18 cellular contexts compared by ENCODE assay signal in genomic region chr6:116073765-116074450, GRCh38. TPM values are rescaled to one million over a fixed set of nuclear protein-coding genes. Genes with fewer than 3 reads are reported as not detected.
DNase-seq lines count a peak whose midpoint lies in the region; ATAC-seq and TF ChIP-seq lines count a peak whose summit lies in the region.
"Had no signal": no experiment of that assay in that cellular context is flagged by ENCODE, and none has a peak within 500 bp of the region (broad histone marks: within the 10 kb centered on the region; RNA-seq: fewer than 3 reads in every experiment).

No MANE protein-coding gene starts in this region.

- peaks cover 54% of the 10 kb centered on the region for H3K4me1 Mint-ChIP-seq in HFFc6 (ENCODE audit: low read depth)
- no peaks in the 10 kb centered on the region for H3K4me1 Mint-ChIP-seq in activated T-helper 17 cell treated with anti-CD3 and anti-CD28 coated beads, Interleukin-2, amount 50 U/mL, for 72 hours
- H3K4me1 Mint-ChIP-seq: naive B cell had no signal

- no peak for TF ChIP-seq EP300 in upper lobe of left lung (IDR thresholded peaks at IDR 0.05)

- H3K27me3 Mint-ChIP-seq in HFFc6 (ENCODE audit: insufficient read depth): no peaks in the 10 kb centered on the region; the same call in 1 of the 2 replicates
- H3K27me3 Mint-ChIP-seq in activated T-helper 17 cell treated with anti-CD3 and anti-CD28 coated beads, Interleukin-2, amount 50 U/mL, for 72 hours: peaks cover 9% of the 10 kb centered on the region

- TF ChIP-seq POLR2A in upper lobe of left lung (IDR thresholded peaks at IDR 0.05): no peak

- H3K36me3 ChIP-seq in upper lobe of left lung: no peaks in the 10 kb centered on the region
- no peaks in the 10 kb centered on the region for H3K36me3 ChIP-seq in effector memory CD4-positive, alpha-beta T cell (ENCODE audit: control insufficient read depth, insufficient read depth, low read length)
- H3K36me3 ChIP-seq: BLaER1, sigmoid colon, tibial artery had no signal

- peak overlapping the region; percentile 47; the same call in 1 of the 2 replicates for H3K4me3 Mint-ChIP-seq in HFFc6
- no peak overlapping the region for H3K4me3 Mint-ChIP-seq in activated T-helper 17 cell treated with anti-CD3 and anti-CD28 coated beads, Interleukin-2, amount 50 U/mL, for 72 hours
- H3K4me3 Mint-ChIP-seq: naive B cell had no signal

- DNase-seq in AG08396 (ENCODE audit: low spot score) (peak; percentile 34), HFFc6 (peak; percentile 63), glomerular visceral epithelial cell (ENCODE audit: extremely low spot score) (peak; percentile 32), upper lobe of left lung (no peak), T-helper 1 cell (no peak)
- DNase-seq in effector memory CD4-positive, alpha-beta T cell: no peak
- DNase-seq: activated CD8-positive, alpha-beta memory T cell treated with anti-CD3 and anti-CD28 coated beads, Interleukin-2, amount 50 U/mL, for 48 hours; amygdala; KBM-7; naive B cell; NCI-H2081 treated with DMSO at 0.1 percent for 48 hours; SHP77 treated with DMSO at 0.1 percent for 48 hours; sigmoid colon; tibial artery had no signal

- H3K27me3 ChIP-seq in upper lobe of left lung: no peaks in the 10 kb centered on the region
- no peaks in the 10 kb centered on the region for H3K27me3 ChIP-seq in effector memory CD4-positive, alpha-beta T cell (replicated peaks; ENCODE audit: control insufficient read depth, insufficient read depth, low read length, poor library complexity, severe bottlenecking)
- H3K27me3 ChIP-seq: BLaER1, sigmoid colon, tibial artery had no signal

- TF ChIP-seq CTCF in HFFc6 (IDR thresholded peaks at IDR 0.05): no peak
- no peak for TF ChIP-seq CTCF in upper lobe of left lung (IDR thresholded peaks at IDR 0.05)

- H3K27ac ChIP-seq in upper lobe of left lung: no peak overlapping the region
- H3K27ac ChIP-seq in effector memory CD4-positive, alpha-beta T cell (ENCODE audit: insufficient read depth, low read length, poor library complexity, severe bottlenecking): no peak overlapping the region
- H3K27ac ChIP-seq: BLaER1, sigmoid colon, VCaP had no signal

- H3K9me3 ChIP-seq in upper lobe of left lung: no peaks in the 10 kb centered on the region
- no peaks in the 10 kb centered on the region for H3K9me3 ChIP-seq in effector memory CD4-positive, alpha-beta T cell (ENCODE audit: control insufficient read depth, low read length)
- H3K9me3 ChIP-seq: BLaER1, sigmoid colon, tibial artery had no signal

- H3K36me3 Mint-ChIP-seq in HFFc6 (ENCODE audit: low read depth): no peaks in the 10 kb centered on the region
- no peaks in the 10 kb centered on the region for H3K36me3 Mint-ChIP-seq in activated T-helper 17 cell treated with anti-CD3 and anti-CD28 coated beads, Interleukin-2, amount 50 U/mL, for 72 hours (ENCODE audit: low read depth)
- H3K36me3 Mint-ChIP-seq: naive B cell had no signal

- ATAC-seq in activated T-helper 17 cell treated with anti-CD3 and anti-CD28 coated beads, Interleukin-2, amount 50 U/mL, for 72 hours (replicated peaks): peak; percentile 46
- ATAC-seq in upper lobe of left lung (ENCODE audit: low FRiP score in 2 of 2): no peak
- ATAC-seq in HG03442 (IDR thresholded peaks at IDR 0.05; ENCODE audit: unreplicated experiment): no peak

- H3K4me1 ChIP-seq in upper lobe of left lung: no peaks in the 10 kb centered on the region
- H3K4me1 ChIP-seq in effector memory CD4-positive, alpha-beta T cell (ENCODE audit: control insufficient read depth, insufficient read depth, low read length, poor library complexity, severe bottlenecking): no peaks in the 10 kb centered on the region
- H3K4me1 ChIP-seq: BLaER1, sigmoid colon had no signal

- H3K27ac Mint-ChIP-seq in HFFc6: peak overlapping the region; percentile 70
- H3K27ac Mint-ChIP-seq in activated T-helper 17 cell treated with anti-CD3 and anti-CD28 coated beads, Interleukin-2, amount 50 U/mL, for 72 hours: no peak overlapping the region
- H3K27ac Mint-ChIP-seq: naive B cell had no signal

- WGBS in upper lobe of left lung, 2 donors: 87 to 89% methylated on average over 2 of the region's 2 CpGs

- no peaks in the 10 kb centered on the region for H3K9me3 Mint-ChIP-seq in HFFc6
- no peaks in the 10 kb centered on the region for H3K9me3 Mint-ChIP-seq in activated T-helper 17 cell treated with anti-CD3 and anti-CD28 coated beads, Interleukin-2, amount 50 U/mL, for 72 hours
- H3K9me3 Mint-ChIP-seq: naive B cell had no signal

- H3K4me3 ChIP-seq in upper lobe of left lung: no peak overlapping the region
- no peak overlapping the region for H3K4me3 ChIP-seq in effector memory CD4-positive, alpha-beta T cell (ENCODE audit: insufficient read depth, low read depth, low read length, poor library complexity, severe bottlenecking)
- H3K4me3 ChIP-seq: BLaER1, sigmoid colon, tibial artery had no signal

RNA-seq across cellular contexts. Expression of gene FRK, which starts 13.2 kb away (rescaled TPM):
- under 1 TPM in 5 of 6 experiments, not detected in 1; 0.02 to 0.03 (median 0.02) TPM for total RNA-seq in HFFc6 (2021; fragmentation: NEBNext Ultra II Directional; extraction: Animal tissue kit (Norgen Biotek cat#: 25700))
- under 1 TPM; 0.05 to 0.06 TPM for total RNA-seq in activated T-helper 17 cell treated with anti-CD3 and anti-CD28 coated beads, Interleukin-2, amount 50 U/mL, for 72 hours
- total RNA-seq in upper lobe of left lung: 1 to 10 TPM; 2.2 to 9.8 (median 5.9) TPM

RNA-seq across cellular contexts. Expression of gene NT5DC1, which starts 26.7 kb away (rescaled TPM):
- total RNA-seq in HFFc6 (2021; fragmentation: NEBNext Ultra II Directional; extraction: Animal tissue kit (Norgen Biotek cat#: 25700)): 10 to 100 TPM; 24.8 to 35.3 (median 31.9) TPM
- 10 to 100 TPM; 37.5 to 47.1 TPM for total RNA-seq in activated T-helper 17 cell treated with anti-CD3 and anti-CD28 coated beads, Interleukin-2, amount 50 U/mL, for 72 hours
- 10 to 100 TPM in 5 of 6 donors, 1 to 10 TPM in 1; 5.4 to 55.6 (median 28.8) TPM for total RNA-seq in upper lobe of left lung

RNA-seq across cellular contexts. Expression of gene COL10A1, which starts 52.0 kb away (rescaled TPM):
- total RNA-seq in HFFc6 (2021; fragmentation: NEBNext Ultra II Directional; extraction: Animal tissue kit (Norgen Biotek cat#: 25700)): 1 to 10 TPM in 5 of 6 experiments, under 1 TPM in 1; 0.91 to 3.3 (median 1.9) TPM
- not detected for total RNA-seq in activated T-helper 17 cell treated with anti-CD3 and anti-CD28 coated beads, Interleukin-2, amount 50 U/mL, for 72 hours
- 1 to 10 TPM in 2 of 6 donors, under 1 TPM in 1, not detected in 3; 0.23 to 4.2 (median 2.5) TPM for total RNA-seq in upper lobe of left lung
- total RNA-seq: sigmoid colon had no signal

Comparison
In these comparisons a context has a peak if more than half of its experiments do, and no peak if none do; other contexts are left out.
1. DNase-seq: peak in AG08396 (single experiment), HFFc6 (single experiment) and glomerular visceral epithelial cell (single experiment); none in upper lobe of left lung (0 of 2), effector memory CD4-positive, alpha-beta T cell (0 of 3) and T-helper 1 cell (0 of 5).